In genomic region chr17:28113269-28113668, GRCh38 we compare ENCODE assay signal across 20 cellular contexts.
DNase-seq lines count a peak whose midpoint lies in the region; ATAC-seq, FAIRE-seq and TF ChIP-seq lines count a peak whose summit lies in the region.
"Had no signal": no experiment of that assay in that cellular context is flagged by ENCODE, and none has a peak within 500 bp of the region (broad histone marks: within the 10 kb centered on the region; RNA-seq: fewer than 3 reads in every experiment).

No MANE protein-coding gene starts in this region.

- H4K91ac ChIP-seq in IMR-90 (ENCODE audit: insufficient read depth, low read depth, low read length), result no peak overlapping the region; the same call in 1 of the 2 replicates

- H3K4me3 Mint-ChIP-seq in neural progenitor cell, result no peak overlapping the region
- H3K4me3 Mint-ChIP-seq: CD8-positive, alpha-beta memory T cell; IgD-negative memory B cell had no signal

- H2BK120ac ChIP-seq in IMR-90 (ENCODE audit: low read depth, low read length), result peak overlapping the region; percentile 18; the same call in 1 of the 2 replicates

- FAIRE-seq in endothelial cell of umbilical vein (lab: Jason Lieb, UNC), result no peak
- FAIRE-seq: GM18507, HTR-8/SVneo had no signal

- no peak overlapping the region for H2BK5ac ChIP-seq in IMR-90 (ENCODE audit: low read depth, low read length, poor library complexity, severe bottlenecking)

- H3K9me2 ChIP-seq in GM23248 (ENCODE audit: insufficient read depth), result no peaks in the 10 kb centered on the region

- no peak for TF ChIP-seq POLR2A in IMR-90 (IDR thresholded peaks at IDR 0.05; ENCODE audit: low read depth, low read length)
- TF ChIP-seq POLR2A in endothelial cell of umbilical vein (IDR thresholded peaks at IDR 0.05; ENCODE audit: low read depth, low read length), result no peak

- ATAC-seq in IMR-90 (ENCODE audit: low read depth) (peak; percentile 12; the same call in 1 of the 2 replicates), GM19035 (IDR thresholded peaks at IDR 0.05; ENCODE audit: unreplicated experiment) (no peak)

- POLR2A ChIA-PET in IMR-90 (lab: Charles Lee; ENCODE audit: unreplicated experiment), result no interaction called here
- POLR2A ChIA-PET in endothelial cell of umbilical vein (lab: Charles Lee), result no interaction called here

- peaks cover 8% of the 10 kb centered on the region for H3K9me3 Mint-ChIP-seq in neural progenitor cell

- no peak overlapping the region; the same call in 2 of the 3 replicates for H2BK15ac ChIP-seq in IMR-90 (ENCODE audit: low read depth, low read length)

- no peak overlapping the region for H3K27ac Mint-ChIP-seq in neural progenitor cell

- no peak overlapping the region for H2AFZ ChIP-seq in GM23248
- H2AFZ ChIP-seq in IMR-90 (replicated peaks; ENCODE audit: low read length, poor library complexity), result no peak overlapping the region
- H2AFZ ChIP-seq in endothelial cell of umbilical vein (ENCODE audit: low read depth, low read length), result no peak overlapping the region
- no peak overlapping the region for H2AFZ ChIP-seq in neural progenitor cell (replicated peaks)
- no peak overlapping the region for H2AFZ ChIP-seq in smooth muscle cell (ENCODE audit: low read depth)

- H3K79me2 ChIP-seq in GM23248 (ENCODE audit: insufficient read depth), result peaks cover 91% of the 10 kb centered on the region
- peaks cover 35% of the 10 kb centered on the region for H3K79me2 ChIP-seq in endothelial cell of umbilical vein (ENCODE audit: control insufficient read depth, insufficient read depth, low read length)
- peaks cover 81% of the 10 kb centered on the region for H3K79me2 ChIP-seq in neural progenitor cell (ENCODE audit: low read depth)
- peaks cover 18% of the 10 kb centered on the region for H3K79me2 ChIP-seq in smooth muscle cell (ENCODE audit: low read depth)

- H3K23ac ChIP-seq in IMR-90 (ENCODE audit: low read depth, low read length), result no peak overlapping the region

- peaks cover 25 to 47% of the 10 kb centered on the region in 2 experiments for H3K79me1 ChIP-seq in IMR-90 (ENCODE audit: low read depth in 1 of 2, low read length in 2 of 2)

- H3K4me1 Mint-ChIP-seq in neural progenitor cell, result peaks cover 17% of the 10 kb centered on the region

- peak; percentile 24 for DNase-seq in GM23248
- no peak for DNase-seq in IMR-90
- DNase-seq in endothelial cell of umbilical vein (ENCODE audit: low read depth, low spot score), result no peak
- DNase-seq in neural progenitor cell (ENCODE audit: low spot score), result no peak
- DNase-seq in smooth muscle cell (lab: John Stamatoyannopoulos, UW; ENCODE audit: unreplicated experiment), result no peak
- no peak for DNase-seq in caudate nucleus (lab: John Stamatoyannopoulos, UW)
- DNase-seq: ACHN; C1 segment of cervical spinal cord; CD8-positive, alpha-beta memory T cell; DMS53; NCI-H1105; NCI-H2081; NCI-H2171 treated with DMSO at 0.1 percent for 48 hours; NCI-H446 treated with DMSO at 0.1 percent for 48 hours; Right ventricle myocardium superior had no signal

- dilution Hi-C loops in IMR-90 (cut with HindIII; ENCODE audit: low sequenced_read_pairs, unreplicated experiment) (no loop called here), endothelial cell of umbilical vein (cut with MboI; ENCODE audit: extremely low pct_ligation_motif_present, low sequenced_read_pairs) (no loop called here)

- H3F3A ChIP-seq in GM23248 (ENCODE audit: insufficient read depth), result peaks cover 20% of the 10 kb centered on the region
- H3F3A ChIP-seq in neural progenitor cell (ENCODE audit: low read depth), result no peaks in the 10 kb centered on the region
- H3F3A ChIP-seq in smooth muscle cell (ENCODE audit: low read depth), result no peaks in the 10 kb centered on the region

- H2AK5ac ChIP-seq in IMR-90 (ENCODE audit: low read depth, low read length), result peak overlapping the region; percentile 49; the same call in 1 of the 2 replicates

- peak overlapping the region; percentile 61; the same call in 1 of the 2 replicates for H3K4ac ChIP-seq in IMR-90 (ENCODE audit: low read depth, low read length)

- H3K36me3 Mint-ChIP-seq in neural progenitor cell, result peaks cover 6% of the 10 kb centered on the region

- H3K18ac ChIP-seq in IMR-90 (ENCODE audit: low read depth, low read length), result peak overlapping the region; percentile 83; the same call in 1 of the 2 replicates

- H3K9ac ChIP-seq in GM23248 (0 out of 2 replicates have a peak overlapping the region, but pooled peaks have one; percentile 5), IMR-90 (ENCODE audit: low read depth, low read length) (peak overlapping the region; percentile 44; the same call in 1 of the 2 replicates), endothelial cell of umbilical vein (replicated peaks; ENCODE audit: extremely low read depth, insufficient read depth, low read length) (no peak overlapping the region), neural progenitor cell (no peak overlapping the region), smooth muscle cell (ENCODE audit: low read depth) (no peak overlapping the region)

- H3K9me1 ChIP-seq in IMR-90 (ENCODE audit: insufficient read depth, low read length) (peaks cover 13% of the 10 kb centered on the region; the same call in 1 of the 2 replicates), endothelial cell of umbilical vein (replicated peaks; ENCODE audit: control insufficient read depth, extremely low read depth, insufficient read depth, low read length) (no peaks in the 10 kb centered on the region)

- no peaks in the 10 kb centered on the region for H3K36me3 ChIP-seq in GM23248 (ENCODE audit: low read depth)
- H3K36me3 ChIP-seq in IMR-90 (ENCODE audit: control insufficient read depth, insufficient read depth, low read length), result peaks cover 2% of the 10 kb centered on the region
- no peaks in the 10 kb centered on the region for H3K36me3 ChIP-seq in endothelial cell of umbilical vein (ENCODE audit: control insufficient read depth in 2 of 2, extremely low read depth in 1 of 2, insufficient read depth in 2 of 2, low read length in 2 of 2)
- no peaks in the 10 kb centered on the region for H3K36me3 ChIP-seq in neural progenitor cell
- H3K36me3 ChIP-seq in smooth muscle cell (ENCODE audit: low read depth), result peaks cover 3% of the 10 kb centered on the region

- H3K56ac ChIP-seq in IMR-90 (ENCODE audit: extremely low read depth, insufficient read depth, low read length), result no peak overlapping the region

- intact Hi-C loops in IMR-90 (cut with micrococcal nuclease), result loop anchor here (5.0 to 10.0 kb wide), 2 partner anchors 36 to 218 kb away; partner anchors contain the start of gene LYRM9
- intact Hi-C loops in endothelial cell of umbilical vein (cut with micrococcal nuclease), result no loop called here

- TF ChIP-seq RAD21 in IMR-90 (IDR thresholded peaks at IDR 0.05; ENCODE audit: low read length), result no peak

- H3K9me3 ChIP-seq in GM23248 (ENCODE audit: low read depth), result no peaks in the 10 kb centered on the region
- no peaks in the 10 kb centered on the region for H3K9me3 ChIP-seq in IMR-90 (ENCODE audit: control insufficient read depth, insufficient read depth, low read length)
- H3K9me3 ChIP-seq in endothelial cell of umbilical vein (replicated peaks; ENCODE audit: control insufficient read depth, insufficient read depth, low read length), result no peaks in the 10 kb centered on the region
- no peaks in the 10 kb centered on the region for H3K9me3 ChIP-seq in neural progenitor cell (ENCODE audit: low read depth)
- no peaks in the 10 kb centered on the region for H3K9me3 ChIP-seq in smooth muscle cell (replicated peaks; ENCODE audit: low read depth)

- BruUV-seq in IMR-90 (replicated peaks; lab: Mats Ljungman, UMichigan), result no TSS peak
- no TSS peak for BruUV-seq in endothelial cell of umbilical vein (replicated peaks; lab: Mats Ljungman, UMichigan)

- H4K5ac ChIP-seq in IMR-90 (ENCODE audit: low read depth, low read length), result no peak overlapping the region

- CTCF ChIA-PET in IMR-90 (lab: Yijun Ruan, JAX), result no interaction called here
- CTCF ChIA-PET in endothelial cell of umbilical vein (lab: Charles Lee), result interaction anchor here (2.5 kb wide), 1 partner anchor 12 kb away, joined by 16 read pairs; no protein-coding TSS in a partner anchor

- H3K27me3 ChIP-seq in GM23248 (replicated peaks; ENCODE audit: insufficient read depth), result no peaks in the 10 kb centered on the region
- H3K27me3 ChIP-seq in IMR-90 (ENCODE audit: control insufficient read depth, insufficient read depth, low read length), result no peaks in the 10 kb centered on the region
- no peaks in the 10 kb centered on the region for H3K27me3 ChIP-seq in endothelial cell of umbilical vein (ENCODE audit: control insufficient read depth in 2 of 2, insufficient read depth in 2 of 2, low read length in 2 of 2)
- H3K27me3 ChIP-seq in neural progenitor cell, result no peaks in the 10 kb centered on the region
- no peaks in the 10 kb centered on the region for H3K27me3 ChIP-seq in smooth muscle cell (ENCODE audit: low read depth)

- H4K20me1 ChIP-seq in GM23248 (ENCODE audit: insufficient read depth) (no peaks in the 10 kb centered on the region), IMR-90 (ENCODE audit: insufficient read depth, low read length) (peaks cover 11% of the 10 kb centered on the region; the same call in 1 of the 2 replicates), endothelial cell of umbilical vein (replicated peaks; ENCODE audit: control insufficient read depth, extremely low read depth, insufficient read depth, low read length) (peaks cover 4% of the 10 kb centered on the region), neural progenitor cell (ENCODE audit: low read depth) (peaks cover 9% of the 10 kb centered on the region), smooth muscle cell (ENCODE audit: low read depth) (peaks cover 42% of the 10 kb centered on the region)

- peak overlapping the region; percentile 1; the same call in 1 of the 2 replicates for H2BK20ac ChIP-seq in IMR-90 (ENCODE audit: low read depth, low read length)

- no peak overlapping the region for H2AK9ac ChIP-seq in IMR-90 (replicated peaks; ENCODE audit: low read depth, low read length, poor library complexity)

- H3K4me3 ChIP-seq in GM23248, result peak overlapping the region; percentile 42
- no peak overlapping the region for H3K4me3 ChIP-seq in IMR-90 (ENCODE audit: insufficient read depth, low read depth, low read length)
- H3K4me3 ChIP-seq in endothelial cell of umbilical vein (replicated peaks in 1 of 3; ENCODE audit: insufficient read depth in 1 of 3, low read depth in 1 of 3, low read length in 3 of 3), result no peak overlapping the region
- no peak overlapping the region for H3K4me3 ChIP-seq in neural progenitor cell
- H3K4me3 ChIP-seq in smooth muscle cell, result no peak overlapping the region

- H3K4me1 ChIP-seq in GM23248 (ENCODE audit: insufficient read depth), result peaks cover 24% of the 10 kb centered on the region
- H3K4me1 ChIP-seq in IMR-90 (ENCODE audit: control insufficient read depth, insufficient read depth, low read length), result peaks cover 7% of the 10 kb centered on the region
- H3K4me1 ChIP-seq in endothelial cell of umbilical vein (ENCODE audit: control insufficient read depth, extremely low read depth, insufficient read depth, low read length), result peaks cover 21% of the 10 kb centered on the region
- H3K4me1 ChIP-seq in neural progenitor cell, result peaks cover 15% of the 10 kb centered on the region
- peaks cover 4% of the 10 kb centered on the region for H3K4me1 ChIP-seq in smooth muscle cell (ENCODE audit: low read depth)

- no peaks in the 10 kb centered on the region for H3K27me3 Mint-ChIP-seq in neural progenitor cell (ENCODE audit: insufficient read depth, low read depth)
- H3K27me3 Mint-ChIP-seq: CD8-positive, alpha-beta memory T cell; IgD-negative memory B cell had no signal

- in situ Hi-C loops in GM23248 (cut with MboI) (no loop called here), IMR-90 (cut with MboI; ENCODE audit: low sequenced_read_pairs) (no loop called here)

- no peak overlapping the region; the same call in 1 of the 2 replicates for H3K14ac ChIP-seq in IMR-90 (replicated peaks; ENCODE audit: low read depth, low read length)

- no peak for TF ChIP-seq CTCF in IMR-90 (conservative IDR thresholded peaks at IDR 0.05; ENCODE audit: low read depth, low read length)
- TF ChIP-seq CTCF in endothelial cell of umbilical vein (IDR thresholded peaks at IDR 0.05; ENCODE audit: extremely low read depth in 1 of 2, insufficient read depth in 1 of 2, low read depth in 1 of 2, low read length in 2 of 2), result no peak
- no peak for TF ChIP-seq CTCF in neural progenitor cell (IDR thresholded peaks at IDR 0.05)
- no peak for TF ChIP-seq CTCF in smooth muscle cell (IDR thresholded peaks at IDR 0.05; ENCODE audit: borderline replicate concordance, insufficient read depth, poor library complexity, severe bottlenecking)

- peak overlapping the region; percentile 75 for H3K4me2 ChIP-seq in GM23248 (ENCODE audit: unreplicated experiment)
- H3K4me2 ChIP-seq in IMR-90 (ENCODE audit: low read depth, low read length), result peak overlapping the region; percentile 76
- H3K4me2 ChIP-seq in endothelial cell of umbilical vein (ENCODE audit: insufficient read depth, low read length), result peak overlapping the region; percentile 69
- H3K4me2 ChIP-seq in neural progenitor cell, result peak overlapping the region; percentile 4
- no peak overlapping the region for H3K4me2 ChIP-seq in smooth muscle cell

- H4K8ac ChIP-seq in IMR-90 (ENCODE audit: low read depth in 2 of 2, low read length in 2 of 2), result peak overlapping the region in 1 of 2 experiments; percentile 55; a peak in 1 of 4 replicates

- peak overlapping the region; percentile 33 for H3K27ac ChIP-seq in GM23248
- peak overlapping the region; percentile 94; the same call in 1 of the 2 replicates for H3K27ac ChIP-seq in IMR-90 (ENCODE audit: insufficient read depth, low read length)
- no peak overlapping the region for H3K27ac ChIP-seq in endothelial cell of umbilical vein (ENCODE audit: insufficient read depth, low read depth, low read length)
- no peak overlapping the region for H3K27ac ChIP-seq in neural progenitor cell
- H3K27ac ChIP-seq in smooth muscle cell (ENCODE audit: low read depth), result no peak overlapping the region
- no peak overlapping the region for H3K27ac ChIP-seq in caudate nucleus (ENCODE audit: low read depth, low read length)
- H3K27ac ChIP-seq: HL-60 had no signal

Comparison
In these comparisons a context has a peak if more than half of its experiments do, and no peak if none do; other contexts are left out.
1. H3K27ac ChIP-seq: peak in GM23248 (single experiment) and IMR-90 (single experiment); none in endothelial cell of umbilical vein (single experiment), neural progenitor cell (single experiment), smooth muscle cell (single experiment) and caudate nucleus (single experiment).
2. H3K9ac ChIP-seq: peak in GM23248 (single experiment) and IMR-90 (single experiment); none in endothelial cell of umbilical vein (single experiment), neural progenitor cell (single experiment) and smooth muscle cell (single experiment).